20 cellular contexts compared by ENCODE assay signal in genomic region chr1:115666702-115667101, GRCh38. TPM values are rescaled to one million over a fixed set of nuclear protein-coding genes. Genes with fewer than 3 reads are reported as not detected.
DNase-seq lines count a peak whose midpoint lies in the region; ATAC-seq and TF ChIP-seq lines count a peak whose summit lies in the region.
"Had no signal": no experiment of that assay in that cellular context is flagged by ENCODE, and none has a peak within 500 bp of the region (broad histone marks: within the 10 kb centered on the region; RNA-seq: fewer than 3 reads in every experiment).

No MANE protein-coding gene starts in this region.

- H3K9me3 Mint-ChIP-seq in GM23338: no peaks in the 10 kb centered on the region
- H3K9me3 Mint-ChIP-seq: activated CD4-positive, alpha-beta memory T cell treated with anti-CD3 and anti-CD28 coated beads, Interleukin-2, amount 10 ng/mL, durations not matched to agents 7 days and 5 days; activated naive CD4-positive, alpha-beta T cell treated with anti-CD3 and anti-CD28 coated beads, Interleukin-2, amount 50 U/mL, for 72 hours; activated T-cell treated with anti-CD3 and anti-CD28 coated beads, Interleukin-2, amount 50 U/mL, for 4 hours had no signal

- no peak overlapping the region for H3K4me2 ChIP-seq in GM23338

- 0 out of 3 replicates have a peak, but pooled peaks cover 2% of the 10 kb centered on the region for H3K4me1 Mint-ChIP-seq in GM23338

- TF ChIP-seq POLR2A in body of pancreas (IDR thresholded peaks at IDR 0.05) (no peak), sigmoid colon (IDR thresholded peaks at IDR 0.05) (no peak)

- H2AFZ ChIP-seq in GM23338: no peak overlapping the region

- 0 out of 2 replicates have a peak, but pooled peaks cover 4% of the 10 kb centered on the region for H3K9me2 ChIP-seq in GM23338 (ENCODE audit: insufficient read depth)

- TF ChIP-seq CTCF in GM23338 (conservative IDR thresholded peaks at IDR 0.05; ENCODE audit: low read depth in 2 of 2): no peak
- TF ChIP-seq CTCF in body of pancreas (IDR thresholded peaks at IDR 0.05): no peak
- no peak for TF ChIP-seq CTCF in sigmoid colon (IDR thresholded peaks at IDR 0.05)

- H4K20me1 ChIP-seq in GM23338 (replicated peaks; ENCODE audit: insufficient read depth): no peaks in the 10 kb centered on the region

- H3K4me1 ChIP-seq in GM23338 (ENCODE audit: insufficient read depth) (no peaks in the 10 kb centered on the region), body of pancreas (peaks cover 42% of the 10 kb centered on the region), sigmoid colon (peaks cover 0 to 63% (median 32%) of the 10 kb centered on the region in 4 donors)

- DNase-seq in GM23338 (ENCODE audit: low spot score) (no peak), body of pancreas (peak; percentile 69 to 89 (median 81)), left ventricle myocardium superior (peak; percentile 81), sigmoid colon (peak; percentile 78)
- DNase-seq: activated CD4-positive, alpha-beta memory T cell treated with anti-CD3 and anti-CD28 coated beads, Interleukin-2, amount 10 ng/mL, durations not matched to agents 7 days and 5 days; activated T-cell treated with anti-CD3 and anti-CD28 coated beads, Interleukin-2, amount 50 U/mL, for 4 hours; effector CD4-positive, alpha-beta T cell; Kasumi-1; kidney; NCI-H1436 treated with DMSO at 0.1 percent for 48 hours; NCI-H510A; SIG-M5; stimulated activated CD4-positive, alpha-beta T cell treated with anti-CD3 and anti-CD28 coated beads, Interleukin-2, amount 100 ng/mL, for 48 hours had no signal

- H3K27me3 Mint-ChIP-seq in GM23338 (ENCODE audit: insufficient read depth, low read depth, poor library complexity): no peaks in the 10 kb centered on the region
- H3K27me3 Mint-ChIP-seq: activated CD4-positive, alpha-beta memory T cell treated with anti-CD3 and anti-CD28 coated beads, Interleukin-2, amount 10 ng/mL, durations not matched to agents 7 days and 5 days had no signal

- peak overlapping the region; percentile 62; the same call in 1 of the 2 replicates for H3K27ac Mint-ChIP-seq in GM23338
- H3K27ac Mint-ChIP-seq: activated CD4-positive, alpha-beta memory T cell treated with anti-CD3 and anti-CD28 coated beads, Interleukin-2, amount 10 ng/mL, durations not matched to agents 7 days and 5 days; WTC11 had no signal

- intact Hi-C loops in body of pancreas (cut with DNase I) (no loop called here), left ventricle myocardium superior (cut with micrococcal nuclease) (no loop called here), sigmoid colon (cut with DNase I) (no loop called here)

- H3K36me3 ChIP-seq in GM23338 (ENCODE audit: insufficient read depth) (peaks cover 8% of the 10 kb centered on the region; the same call in 1 of the 2 replicates), body of pancreas (replicated peaks in 1 of 2; ENCODE audit: insufficient read depth in 1 of 2, low read depth in 2 of 2) (no peaks in the 10 kb centered on the region), sigmoid colon (peaks cover 0 to 42% (median 16%) of the 10 kb centered on the region in 4 donors)

- no peaks in the 10 kb centered on the region for H3F3A ChIP-seq in GM23338 (replicated peaks; ENCODE audit: low read depth)

- no peaks in the 10 kb centered on the region for H3K27me3 ChIP-seq in GM23338 (ENCODE audit: insufficient read depth)
- no peaks in the 10 kb centered on the region for H3K27me3 ChIP-seq in body of pancreas
- H3K27me3 ChIP-seq in sigmoid colon: no peaks in the 10 kb centered on the region

- H3K9me3 ChIP-seq in body of pancreas (no peaks in the 10 kb centered on the region), sigmoid colon (no peaks in the 10 kb centered on the region)
- H3K9me3 ChIP-seq: HAP-1 had no signal

- ATAC-seq in GM23338 (no peak), body of pancreas (peak; percentile 74), left ventricle myocardium superior (peak; percentile 94), GM21360 (IDR thresholded peaks at IDR 0.05; ENCODE audit: unreplicated experiment) (no peak), GM19455 (IDR thresholded peaks at IDR 0.05; ENCODE audit: unreplicated experiment) (no peak), HG02885 (IDR thresholded peaks at IDR 0.05; ENCODE audit: poor library complexity, unreplicated experiment) (no peak), GM18873 (IDR thresholded peaks at IDR 0.05; ENCODE audit: low FRiP score, unreplicated experiment) (no peak)
- ATAC-seq: activated naive CD4-positive, alpha-beta T cell treated with anti-CD3 and anti-CD28 coated beads, Interleukin-2, amount 50 U/mL, for 72 hours; activated T-cell treated with anti-CD3 and anti-CD28 coated beads, Interleukin-2, amount 50 U/mL, for 4 hours; WTC11 had no signal

- peaks cover 45% of the 10 kb centered on the region for H3K36me3 Mint-ChIP-seq in GM23338 (ENCODE audit: low read depth)
- H3K36me3 Mint-ChIP-seq: activated naive CD4-positive, alpha-beta T cell treated with anti-CD3 and anti-CD28 coated beads, Interleukin-2, amount 50 U/mL, for 72 hours had no signal

- H3K4me3 ChIP-seq in GM23338: no peak overlapping the region
- no peak overlapping the region for H3K4me3 ChIP-seq in body of pancreas
- no peak overlapping the region for H3K4me3 ChIP-seq in sigmoid colon
- H3K4me3 ChIP-seq: HAP-1 had no signal

- H3K27ac ChIP-seq in GM23338 (ENCODE audit: low read depth) (no peak overlapping the region), body of pancreas (peak overlapping the region in 2 of 4 donors; percentile 35 to 38), sigmoid colon (peak overlapping the region; percentile 48 to 93 (median 73))

- H3K4me3 Mint-ChIP-seq in GM23338: no peak overlapping the region
- H3K4me3 Mint-ChIP-seq: activated CD4-positive, alpha-beta memory T cell treated with anti-CD3 and anti-CD28 coated beads, Interleukin-2, amount 10 ng/mL, durations not matched to agents 7 days and 5 days; activated T-cell treated with anti-CD3 and anti-CD28 coated beads, Interleukin-2, amount 50 U/mL, for 4 hours; WTC11 had no signal

- H3K79me2 ChIP-seq in GM23338 (replicated peaks; ENCODE audit: insufficient read depth): no peaks in the 10 kb centered on the region

- WGBS in body of pancreas, 2 donors: 32 to 40% methylated on average over 4 of the region's 4 CpGs
- 90 to 91% methylated on average over 4 of the region's 4 CpGs for WGBS in sigmoid colon, 2 donors

- no peak for TF ChIP-seq EP300 in sigmoid colon (IDR thresholded peaks at IDR 0.05)

TF ChIP-seq in GM23338, 12 proteins besides CTCF, POLR2A, EP300 and RAD21 (continues in another document):
- TF ChIP-seq EZH2phosphoT487 (IDR thresholded peaks at IDR 0.05; ENCODE audit: unreplicated experiment): no peak
- no peak for TF ChIP-seq EZH2 (IDR thresholded peaks at IDR 0.05; ENCODE audit: low read depth, unreplicated experiment)
- TF ChIP-seq POLR2AphosphoS5 (IDR thresholded peaks at IDR 0.05; ENCODE audit: low read depth): no peak
- no peak for TF ChIP-seq CREB1 (CRISPR knock-in tag; IDR thresholded peaks at IDR 0.05; ENCODE audit: low read depth)
- TF ChIP-seq NANOG (IDR thresholded peaks at IDR 0.05; ENCODE audit: borderline replicate concordance): no peak
- TF ChIP-seq, protein P1, sequence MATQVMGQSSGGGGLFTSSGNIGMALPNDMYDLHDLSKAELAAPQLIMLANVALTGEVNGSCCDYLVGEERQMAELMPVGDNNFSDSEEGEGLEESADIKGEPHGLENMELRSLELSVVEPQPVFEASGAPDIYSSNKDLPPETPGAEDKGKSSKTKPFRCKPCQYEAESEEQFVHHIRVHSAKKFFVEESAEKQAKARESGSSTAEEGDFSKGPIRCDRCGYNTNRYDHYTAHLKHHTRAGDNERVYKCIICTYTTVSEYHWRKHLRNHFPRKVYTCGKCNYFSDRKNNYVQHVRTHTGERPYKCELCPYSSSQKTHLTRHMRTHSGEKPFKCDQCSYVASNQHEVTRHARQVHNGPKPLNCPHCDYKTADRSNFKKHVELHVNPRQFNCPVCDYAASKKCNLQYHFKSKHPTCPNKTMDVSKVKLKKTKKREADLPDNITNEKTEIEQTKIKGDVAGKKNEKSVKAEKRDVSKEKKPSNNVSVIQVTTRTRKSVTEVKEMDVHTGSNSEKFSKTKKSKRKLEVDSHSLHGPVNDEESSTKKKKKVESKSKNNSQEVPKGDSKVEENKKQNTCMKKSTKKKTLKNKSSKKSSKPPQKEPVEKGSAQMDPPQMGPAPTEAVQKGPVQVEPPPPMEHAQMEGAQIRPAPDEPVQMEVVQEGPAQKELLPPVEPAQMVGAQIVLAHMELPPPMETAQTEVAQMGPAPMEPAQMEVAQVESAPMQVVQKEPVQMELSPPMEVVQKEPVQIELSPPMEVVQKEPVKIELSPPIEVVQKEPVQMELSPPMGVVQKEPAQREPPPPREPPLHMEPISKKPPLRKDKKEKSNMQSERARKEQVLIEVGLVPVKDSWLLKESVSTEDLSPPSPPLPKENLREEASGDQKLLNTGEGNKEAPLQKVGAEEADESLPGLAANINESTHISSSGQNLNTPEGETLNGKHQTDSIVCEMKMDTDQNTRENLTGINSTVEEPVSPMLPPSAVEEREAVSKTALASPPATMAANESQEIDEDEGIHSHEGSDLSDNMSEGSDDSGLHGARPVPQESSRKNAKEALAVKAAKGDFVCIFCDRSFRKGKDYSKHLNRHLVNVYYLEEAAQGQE (IDR thresholded peaks at IDR 0.05; ENCODE audit: unreplicated experiment): no peak
- no peak for TF ChIP-seq ZNF331 (CRISPR knock-in tag; IDR thresholded peaks at IDR 0.05; ENCODE audit: low read depth)
- TF ChIP-seq, protein P2, sequence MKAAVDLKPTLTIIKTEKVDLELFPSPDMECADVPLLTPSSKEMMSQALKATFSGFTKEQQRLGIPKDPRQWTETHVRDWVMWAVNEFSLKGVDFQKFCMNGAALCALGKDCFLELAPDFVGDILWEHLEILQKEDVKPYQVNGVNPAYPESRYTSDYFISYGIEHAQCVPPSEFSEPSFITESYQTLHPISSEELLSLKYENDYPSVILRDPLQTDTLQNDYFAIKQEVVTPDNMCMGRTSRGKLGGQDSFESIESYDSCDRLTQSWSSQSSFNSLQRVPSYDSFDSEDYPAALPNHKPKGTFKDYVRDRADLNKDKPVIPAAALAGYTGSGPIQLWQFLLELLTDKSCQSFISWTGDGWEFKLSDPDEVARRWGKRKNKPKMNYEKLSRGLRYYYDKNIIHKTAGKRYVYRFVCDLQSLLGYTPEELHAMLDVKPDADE (IDR thresholded peaks at IDR 0.05): no peak

RNA-seq across cellular contexts. Expression of gene VANGL1, which starts 24.9 kb away (rescaled TPM):
- total RNA-seq in GM23338 (2014; rRNA removed; shearing (Covaris generic)): 11.7 and 14.4 TPM in 2 replicates
- polyA plus RNA-seq in GM23338 (2016; fragmentation: Nextera tagmentation; extraction: Ambion mirVana) (3.3 and 4.4 TPM in 2 replicates), sigmoid colon (1 to 10 TPM; 1.2 to 5.0 (median 2.5) TPM)
- total RNA-seq in body of pancreas (1 to 10 TPM; 2.6 to 3.9 TPM), left ventricle myocardium superior (5.5 TPM), sigmoid colon (10 to 100 TPM in 1 of 4 donors, 1 to 10 TPM in 3; 7.1 to 14.7 (median 8.1) TPM)

Comparison
In these comparisons a context has a peak if more than half of its experiments do, and no peak if none do; other contexts are left out.
1. ATAC-seq: peak in body of pancreas (single experiment) and left ventricle myocardium superior (single experiment); none in GM23338 (single experiment), GM21360 (single experiment), GM19455 (single experiment), HG02885 (single experiment) and GM18873 (single experiment).